40 cellular contexts compared by ENCODE assay signal in genomic region chr2:138184428-138184827, GRCh38.
"Had no signal": no experiment of that assay in that cellular context is flagged by ENCODE, and none has a peak within 500 bp of the region (broad histone marks: within the 10 kb centered on the region; RNA-seq: fewer than 3 reads in every experiment).

No MANE protein-coding gene starts in this region.

- H3K27ac ChIP-seq: adrenal gland, ascending aorta, body of pancreas, brain microvascular endothelial cell, breast epithelium, cardiac muscle cell had no signal

- H3K36me3 Mint-ChIP-seq: activated naive CD4-positive, alpha-beta T cell treated with anti-CD3 and anti-CD28 coated beads, Interleukin-2, amount 10 ng/mL, durations not matched to agents 7 days and 5 days; activated naive CD4-positive, alpha-beta T cell treated with anti-CD3 and anti-CD28 coated beads, Interleukin-2, amount 50 U/mL, for 24 hours; activated naive CD4-positive, alpha-beta T cell treated with anti-CD3 and anti-CD28 coated beads, Interleukin-2, amount 50 U/mL, for 72 hours; activated naive CD8-positive, alpha-beta T cell; activated naive CD8-positive, alpha-beta T cell treated with anti-CD3 and anti-CD28 coated beads for 36 hours; activated naive CD8-positive, alpha-beta T cell treated with anti-CD3 and anti-CD28 coated beads, Interleukin-2, amount 10 ng/mL, durations not matched to agents 7 days and 5 days; brain had no signal

- H3K9me3 ChIP-seq: adrenal gland, ascending aorta, body of pancreas, breast epithelium had no signal

- H3K27me3 ChIP-seq: adrenal gland, ascending aorta, body of pancreas, brain microvascular endothelial cell, breast epithelium, cardiac muscle cell had no signal

- H3K4me3 ChIP-seq: adrenal gland, ascending aorta, body of pancreas, breast epithelium, cardiac muscle cell had no signal

- H3K9me3 Mint-ChIP-seq: activated naive CD4-positive, alpha-beta T cell treated with anti-CD3 and anti-CD28 coated beads for 36 hours; activated naive CD4-positive, alpha-beta T cell treated with anti-CD3 and anti-CD28 coated beads, Interleukin-2, amount 10 ng/mL, durations not matched to agents 7 days and 5 days; activated naive CD4-positive, alpha-beta T cell treated with anti-CD3 and anti-CD28 coated beads, Interleukin-2, amount 50 U/mL, for 24 hours; activated naive CD8-positive, alpha-beta T cell treated with anti-CD3 and anti-CD28 coated beads for 36 hours; activated T-cell treated with anti-CD3 and anti-CD28 coated beads, Interleukin-2, amount 50 U/mL, for 4 hours; activated T-helper 1 cell treated with anti-CD3 and anti-CD28 coated beads, Interleukin-12 subunit alpha, Interleukin-12 subunit beta, Interleukin-2, Interleukin-4 antibody, amounts not matched to agents 30 ng/mL and 10 ng/mL and 1 ng/mL, durations not matched to agents 14 hours and 24 hours and 36 hours; activated T-helper 17 cell treated with anti-CD3 and anti-CD28 coated beads, Interleukin-2, amount 50 U/mL, for 72 hours; activated T-helper 2 cell treated with anti-CD3 and anti-CD28 coated beads, Interferon-gamma antibody, Interleukin-2, Interleukin-4, amounts not matched to agents 10 μg/mL and 5 μg/mL and 100 μg/mL, durations not matched to agents 14 hours and 24 hours and 36 hours; brain had no signal

- ATAC-seq: activated naive CD4-positive, alpha-beta T cell treated with anti-CD3 and anti-CD28 coated beads, Interleukin-2, amount 50 U/mL, for 72 hours; activated naive CD8-positive, alpha-beta T cell treated with anti-CD3 and anti-CD28 coated beads, Interleukin-2, amount 50 U/mL, for 24 hours; activated T-cell treated with anti-CD3 and anti-CD28 coated beads, Interleukin-2, amount 50 U/mL, for 4 hours; activated T-cell treated with anti-CD3 and anti-CD28 coated beads, Interleukin-2, amount 50 U/mL, for 72 hours; activated T-helper 17 cell treated with anti-CD3 and anti-CD28 coated beads, Interleukin-2, amount 50 U/mL, for 72 hours; body of pancreas had no signal

- H3K4me3 Mint-ChIP-seq: activated naive CD4-positive, alpha-beta T cell treated with anti-CD3 and anti-CD28 coated beads for 36 hours; activated naive CD4-positive, alpha-beta T cell treated with anti-CD3 and anti-CD28 coated beads, Interleukin-2, amount 10 ng/mL, durations not matched to agents 7 days and 5 days; activated naive CD4-positive, alpha-beta T cell treated with anti-CD3 and anti-CD28 coated beads, Interleukin-2, amount 50 U/mL, for 24 hours; activated naive CD8-positive, alpha-beta T cell; activated naive CD8-positive, alpha-beta T cell treated with anti-CD3 and anti-CD28 coated beads for 36 hours; activated naive CD8-positive, alpha-beta T cell treated with anti-CD3 and anti-CD28 coated beads, Interleukin-2, amount 10 ng/mL, durations not matched to agents 7 days and 5 days; activated naive CD8-positive, alpha-beta T cell treated with anti-CD3 and anti-CD28 coated beads, Interleukin-2, amount 50 U/mL, for 24 hours; activated T-cell treated with anti-CD3 and anti-CD28 coated beads, Interleukin-2, amount 50 U/mL, for 24 hours; activated T-cell treated with anti-CD3 and anti-CD28 coated beads, Interleukin-2, amount 50 U/mL, for 4 hours; activated T-cell treated with anti-CD3 and anti-CD28 coated beads, Interleukin-2, amount 50 U/mL, for 72 hours; activated T-helper 1 cell treated with anti-CD3 and anti-CD28 coated beads, Interleukin-12 subunit alpha, Interleukin-12 subunit beta, Interleukin-2, Interleukin-4 antibody, amounts not matched to agents 30 ng/mL and 10 ng/mL and 1 ng/mL, durations not matched to agents 14 hours and 24 hours and 36 hours; activated T-helper 17 cell treated with anti-CD3 and anti-CD28 coated beads, Interleukin-2, amount 50 U/mL, for 72 hours; central memory CD8-positive, alpha-beta T cell had no signal

- H3K36me3 ChIP-seq: adrenal gland, ascending aorta, brain microvascular endothelial cell, breast epithelium, cardiac muscle cell had no signal

- H3K27me3 Mint-ChIP-seq: activated naive CD4-positive, alpha-beta T cell treated with anti-CD3 and anti-CD28 coated beads, Interleukin-2, amount 10 ng/mL, durations not matched to agents 7 days and 5 days; activated naive CD4-positive, alpha-beta T cell treated with anti-CD3 and anti-CD28 coated beads, Interleukin-2, amount 50 U/mL, for 24 hours; activated naive CD8-positive, alpha-beta T cell treated with anti-CD3 and anti-CD28 coated beads for 36 hours; activated naive CD8-positive, alpha-beta T cell treated with anti-CD3 and anti-CD28 coated beads, Interleukin-2, amount 10 ng/mL, durations not matched to agents 7 days and 5 days; activated naive CD8-positive, alpha-beta T cell treated with anti-CD3 and anti-CD28 coated beads, Interleukin-2, amount 50 U/mL, for 24 hours; activated T-cell treated with anti-CD3 and anti-CD28 coated beads, Interleukin-2, amount 50 U/mL, for 24 hours; activated T-helper 17 cell treated with anti-CD3 and anti-CD28 coated beads, Interleukin-2, amount 50 U/mL, for 72 hours; brain; central memory CD8-positive, alpha-beta T cell had no signal

- FAIRE-seq: astrocyte, bronchial epithelial cell had no signal

- H3K4me1 Mint-ChIP-seq: activated naive CD4-positive, alpha-beta T cell treated with anti-CD3 and anti-CD28 coated beads, Interleukin-2, amount 10 ng/mL, durations not matched to agents 7 days and 5 days; activated naive CD4-positive, alpha-beta T cell treated with anti-CD3 and anti-CD28 coated beads, Interleukin-2, amount 50 U/mL, for 24 hours; activated naive CD8-positive, alpha-beta T cell treated with anti-CD3 and anti-CD28 coated beads for 36 hours; activated naive CD8-positive, alpha-beta T cell treated with anti-CD3 and anti-CD28 coated beads, Interleukin-2, amount 10 ng/mL, durations not matched to agents 7 days and 5 days; activated naive CD8-positive, alpha-beta T cell treated with anti-CD3 and anti-CD28 coated beads, Interleukin-2, amount 50 U/mL, for 24 hours; activated T-helper 17 cell treated with anti-CD3 and anti-CD28 coated beads, Interleukin-2, amount 50 U/mL, for 72 hours; central memory CD8-positive, alpha-beta T cell had no signal

- H3K4me1 ChIP-seq: adrenal gland, ascending aorta, body of pancreas, breast epithelium had no signal

- H3K27ac Mint-ChIP-seq: activated naive CD4-positive, alpha-beta T cell treated with anti-CD3 and anti-CD28 coated beads for 36 hours; activated naive CD4-positive, alpha-beta T cell treated with anti-CD3 and anti-CD28 coated beads, Interleukin-2, amount 10 ng/mL, durations not matched to agents 7 days and 5 days; activated naive CD4-positive, alpha-beta T cell treated with anti-CD3 and anti-CD28 coated beads, Interleukin-2, amount 50 U/mL, for 24 hours; activated naive CD4-positive, alpha-beta T cell treated with anti-CD3 and anti-CD28 coated beads, Interleukin-2, amount 50 U/mL, for 72 hours; activated naive CD8-positive, alpha-beta T cell; activated naive CD8-positive, alpha-beta T cell treated with anti-CD3 and anti-CD28 coated beads for 36 hours; activated naive CD8-positive, alpha-beta T cell treated with anti-CD3 and anti-CD28 coated beads, Interleukin-2, amount 10 ng/mL, durations not matched to agents 7 days and 5 days; activated naive CD8-positive, alpha-beta T cell treated with anti-CD3 and anti-CD28 coated beads, Interleukin-2, amount 50 U/mL, for 24 hours; activated T-cell treated with anti-CD3 and anti-CD28 coated beads, Interleukin-2, amount 50 U/mL, for 24 hours; activated T-cell treated with anti-CD3 and anti-CD28 coated beads, Interleukin-2, amount 50 U/mL, for 72 hours; activated T-helper 1 cell treated with anti-CD3 and anti-CD28 coated beads, Interleukin-12 subunit alpha, Interleukin-12 subunit beta, Interleukin-2, Interleukin-4 antibody, amounts not matched to agents 30 ng/mL and 10 ng/mL and 1 ng/mL, durations not matched to agents 14 hours and 24 hours and 36 hours; activated T-helper 17 cell treated with anti-CD3 and anti-CD28 coated beads, Interleukin-2, amount 50 U/mL, for 72 hours; activated T-helper 2 cell treated with anti-CD3 and anti-CD28 coated beads, Interferon-gamma antibody, Interleukin-2, Interleukin-4, amounts not matched to agents 10 μg/mL and 5 μg/mL and 100 μg/mL, durations not matched to agents 14 hours and 24 hours and 36 hours had no signal

- DNase-seq: activated effector memory CD4-positive, alpha-beta T cell treated with anti-CD3 and anti-CD28 coated beads, Interleukin-2, amount 50 U/mL, for 16 hours; activated effector memory CD4-positive, alpha-beta T cell treated with Interleukin-2 at 50 U/mL for 16 hours; activated gamma-delta T cell; activated gamma-delta T cell treated with Interleukin-2 at 50 U/mL for 16 hours; activated naive CD4-positive, alpha-beta T cell; activated naive CD4-positive, alpha-beta T cell treated with anti-CD3 and anti-CD28 coated beads for 36 hours; activated naive CD4-positive, alpha-beta T cell treated with anti-CD3 and anti-CD28 coated beads, Interleukin-2, amount 10 ng/mL, durations not matched to agents 7 days and 5 days; activated naive CD4-positive, alpha-beta T cell treated with anti-CD3 and anti-CD28 coated beads, Interleukin-2, amount 50 U/mL, for 16 hours; activated naive CD4-positive, alpha-beta T cell treated with Interleukin-2 at 50 U/mL for 16 hours; activated naive CD8-positive, alpha-beta T cell treated with anti-CD3 and anti-CD28 coated beads for 36 hours; activated naive CD8-positive, alpha-beta T cell treated with anti-CD3 and anti-CD28 coated beads, Interleukin-2, amount 10 ng/mL, durations not matched to agents 7 days and 5 days; activated naive CD8-positive, alpha-beta T cell treated with anti-CD3 and anti-CD28 coated beads, Interleukin-2, amount 50 U/mL, for 24 hours; activated T-cell treated with anti-CD3 and anti-CD28 coated beads, Interleukin-2, amount 50 U/mL, for 1 hour; activated T-cell treated with anti-CD3 and anti-CD28 coated beads, Interleukin-2, amount 50 U/mL, for 24 hours; activated T-cell treated with anti-CD3 and anti-CD28 coated beads, Interleukin-2, amount 50 U/mL, for 4 hours; activated T-cell treated with anti-CD3 and anti-CD28 coated beads, Interleukin-2, amount 50 U/mL, for 48 hours; activated T-cell treated with anti-CD3 and anti-CD28 coated beads, Interleukin-2, amount 50 U/mL, for 72 hours; adrenal gland; amniotic stem cell; amygdala; anterior cingulate cortex; aorta; body of pancreas; brain microvascular endothelial cell; caudate nucleus; central memory CD4-positive, alpha-beta T cell; cerebellar nuclear complex had no signal
